In the genomic region with DNA sequence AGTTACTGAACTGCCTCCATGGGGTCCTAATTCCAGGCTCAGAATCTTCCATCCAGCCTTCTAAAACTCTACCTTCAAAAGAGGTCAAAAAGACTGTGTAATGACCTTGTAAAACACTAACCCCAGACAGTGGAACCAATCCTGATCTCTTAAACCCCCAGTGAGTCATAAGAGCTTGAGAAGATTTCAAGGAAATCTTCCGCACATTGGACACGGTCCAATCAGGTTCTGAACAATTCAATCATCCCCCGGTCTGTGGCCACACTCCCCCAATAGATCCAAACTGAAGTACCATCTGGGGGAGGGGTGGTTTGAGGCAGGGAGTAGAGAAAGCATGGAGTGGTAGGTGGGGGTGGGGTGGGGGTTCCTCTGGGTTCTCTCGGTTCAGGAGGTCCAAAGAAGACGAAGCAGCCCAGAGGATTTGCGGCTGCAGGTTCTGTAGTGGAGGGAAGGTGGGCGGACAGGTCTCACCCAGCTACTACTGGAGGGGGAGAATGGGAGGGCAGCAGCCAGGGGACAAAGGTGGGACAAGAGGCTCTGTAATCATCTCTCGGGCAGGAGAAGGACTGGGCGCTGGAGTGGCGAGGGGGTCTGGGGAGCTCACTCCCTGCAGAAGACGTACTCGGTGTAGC, we compare ENCODE assay signal across 8 cellular contexts. TPM values are rescaled to one million over a fixed set of nuclear protein-coding genes. Genes with fewer than 3 reads are reported as not detected.
DNase-seq lines count a peak whose midpoint lies in the region; ATAC-seq and TF ChIP-seq lines count a peak whose summit lies in the region.

No MANE protein-coding gene starts in this region.

- intact Hi-C loops in HCT116 (cut with micrococcal nuclease) = no loop called here

- H4K20me1 ChIP-seq in HCT116 (ENCODE audit: insufficient read depth) = no peaks in the 10 kb centered on the region

- H3K79me2 ChIP-seq in HCT116 (ENCODE audit: insufficient read depth, low read length) = no peaks in the 10 kb centered on the region

- no peak overlapping the region for H3K9ac ChIP-seq in HCT116 (ENCODE audit: low read length)
- peak overlapping the region; percentile 68 to 84 (median 78) for H3K9ac ChIP-seq in skeletal muscle tissue (ENCODE audit: low read depth in 1 of 3, low read length in 3 of 3)

- H3K9me2 ChIP-seq in HCT116 (ENCODE audit: insufficient read depth) = no peaks in the 10 kb centered on the region

- H3K4me2 ChIP-seq in HCT116 (ENCODE audit: low read length) = peak overlapping the region; percentile 90

- H3K4me3 Mint-ChIP-seq in glutamatergic neuron (ENCODE audit: unreplicated experiment) = peak overlapping the region; percentile 92

- DNase-seq in HCT116 (ENCODE audit: low read depth, low spot score) (no peak), WERI-Rb-1 (no peak), glutamatergic neuron (no peak), occipital lobe (lab: John Stamatoyannopoulos, UW) (no peak), NCI-H446 (lab: John Stamatoyannopoulos, UW) (no peak), DMS114 treated with DMSO at 0.1 percent for 48 hours (lab: John Stamatoyannopoulos, UW; ENCODE audit: unreplicated experiment) (no peak)

- H3K27me3 Mint-ChIP-seq in glutamatergic neuron (ENCODE audit: unreplicated experiment) = peaks cover 5% of the 10 kb centered on the region

- RAD21 ChIA-PET in HCT116 (lab: Charles Lee; ENCODE audit: low non-redundant PET in 1 of 2, low total read pairs in 2 of 2, uncharacterized antibody in 2 of 2, unreplicated experiment in 2 of 2) = no interaction called here

- POLR2A ChIA-PET in HCT116 (lab: Charles Lee) = no interaction called here

- no peaks in the 10 kb centered on the region for H3K9me3 ChIP-seq in HCT116 (ENCODE audit: control insufficient read depth in 1 of 2, insufficient read depth in 1 of 2, low read depth in 1 of 2, low read length in 2 of 2)
- no peaks in the 10 kb centered on the region for H3K9me3 ChIP-seq in WERI-Rb-1 (ENCODE audit: severe bottlenecking)
- H3K9me3 ChIP-seq in skeletal muscle tissue (ENCODE audit: control insufficient read depth in 3 of 3, low read length in 3 of 3) = no peaks in the 10 kb centered on the region

- H3K36me3 ChIP-seq in HCT116 (ENCODE audit: control insufficient read depth in 1 of 2, insufficient read depth in 2 of 2, low read length in 2 of 2) (no peaks in the 10 kb centered on the region), WERI-Rb-1 (no peaks in the 10 kb centered on the region), skeletal muscle tissue (ENCODE audit: control insufficient read depth in 3 of 3, insufficient read depth in 3 of 3, low read length in 3 of 3) (no peaks in the 10 kb centered on the region)

- H2AFZ ChIP-seq in HCT116 (ENCODE audit: low read depth, low read length, poor library complexity, severe bottlenecking) = no peak overlapping the region

- no peaks in the 10 kb centered on the region for H3K36me3 Mint-ChIP-seq in glutamatergic neuron (ENCODE audit: unreplicated experiment)

- no peak for TF ChIP-seq RAD21 in HCT116 (IDR thresholded peaks at IDR 0.05; ENCODE audit: low read depth)

- CTCF ChIA-PET in HCT116 (lab: Charles Lee) = interaction anchor here (1.1 kb wide), 1 partner anchor 62 kb away, joined by 3 read pairs; no protein-coding TSS in a partner anchor

- BruUV-seq in HCT116 (replicated peaks; lab: Mats Ljungman, UMichigan) = no TSS peak

- ATAC-seq in HCT116 (no peak), GM21423 (IDR thresholded peaks at IDR 0.05; ENCODE audit: unreplicated experiment) (no peak)

- TF ChIP-seq CTCF in HCT116 (IDR thresholded peaks at IDR 0.05 in 2 of 3, conservative IDR thresholded peaks at IDR 0.05 in 1 of 3; ENCODE audit: borderline replicate concordance in 1 of 3, insufficient read depth in 1 of 3, low read depth in 2 of 3, low read length in 2 of 3) (no peak), WERI-Rb-1 (IDR thresholded peaks at IDR 0.05; ENCODE audit: low read depth, low read length) (no peak), glutamatergic neuron (IDR thresholded peaks at IDR 0.05; ENCODE audit: partially characterized antibody, unreplicated experiment) (no peak)

- H3K4me1 ChIP-seq in HCT116 (ENCODE audit: control insufficient read depth in 1 of 2, insufficient read depth in 2 of 2, low read length in 2 of 2) = peaks cover 0 to 14% of the 10 kb centered on the region in 2 experiments; a peak in 1 of 4 replicates
- H3K4me1 ChIP-seq in skeletal muscle tissue (ENCODE audit: control insufficient read depth in 3 of 3, insufficient read depth in 3 of 3, low read length in 3 of 3) = peaks cover 14 to 22% (median 15%) of the 10 kb centered on the region in 3 donors

- H3K27me3 ChIP-seq in HCT116 (ENCODE audit: insufficient read depth, low read length) (peaks cover 36% of the 10 kb centered on the region; the same call in 1 of the 2 replicates), WERI-Rb-1 (ENCODE audit: insufficient read depth, low read depth, severe bottlenecking) (no peaks in the 10 kb centered on the region), skeletal muscle tissue (ENCODE audit: control insufficient read depth in 3 of 3, insufficient read depth in 3 of 3, low read length in 3 of 3) (peaks cover 0 to 13% (median 10%) of the 10 kb centered on the region in 3 donors)

- TF ChIP-seq POLR2A in HCT116 (IDR thresholded peaks at IDR 0.05; ENCODE audit: borderline replicate concordance, extremely low read depth, insufficient read depth, insufficient read length) = no peak

- peaks cover 5% of the 10 kb centered on the region for H3K9me3 Mint-ChIP-seq in glutamatergic neuron (ENCODE audit: unreplicated experiment)

- peaks cover 21% of the 10 kb centered on the region for H3K4me1 Mint-ChIP-seq in glutamatergic neuron (ENCODE audit: low read depth, unreplicated experiment)

- H3K27ac ChIP-seq in HCT116 (ENCODE audit: low read depth, low read length) (no peak overlapping the region), WERI-Rb-1 (no peak overlapping the region), skeletal muscle tissue (ENCODE audit: low read depth, low read length) (peak overlapping the region; percentile 78)

- H3K4me3 ChIP-seq in HCT116 (replicated peaks in 1 of 2; ENCODE audit: low read depth in 1 of 2, low read length in 2 of 2) (no peak overlapping the region), WERI-Rb-1 (ENCODE audit: low read depth, low read length) (peak overlapping the region; percentile 69), skeletal muscle tissue (ENCODE audit: low read length in 3 of 3) (peak overlapping the region; percentile 75 to 87 (median 80))

- H3K27ac Mint-ChIP-seq in glutamatergic neuron (ENCODE audit: unreplicated experiment) = peak overlapping the region; percentile 59

TF ChIP-seq in HCT116, 20 proteins besides CTCF, POLR2A, EP300 and RAD21 (continues in another document):
- TF ChIP-seq EZH2phosphoT487 (IDR thresholded peaks at IDR 0.05; ENCODE audit: borderline replicate concordance) (no peak), POLR2AphosphoS5 (IDR thresholded peaks at IDR 0.05; ENCODE audit: low read depth, low read length) (no peak), SP1 (IDR thresholded peaks at IDR 0.05; ENCODE audit: low read depth) (no peak)
- TF ChIP-seq, protein P1, sequence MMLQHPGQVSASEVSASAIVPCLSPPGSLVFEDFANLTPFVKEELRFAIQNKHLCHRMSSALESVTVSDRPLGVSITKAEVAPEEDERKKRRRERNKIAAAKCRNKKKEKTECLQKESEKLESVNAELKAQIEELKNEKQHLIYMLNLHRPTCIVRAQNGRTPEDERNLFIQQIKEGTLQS (IDR thresholded peaks at IDR 0.05) = no peak
- TF ChIP-seq, protein P2, sequence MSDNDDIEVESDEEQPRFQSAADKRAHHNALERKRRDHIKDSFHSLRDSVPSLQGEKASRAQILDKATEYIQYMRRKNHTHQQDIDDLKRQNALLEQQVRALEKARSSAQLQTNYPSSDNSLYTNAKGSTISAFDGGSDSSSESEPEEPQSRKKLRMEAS (IDR thresholded peaks at IDR 0.05) = no peak
- TF ChIP-seq, protein P3, sequence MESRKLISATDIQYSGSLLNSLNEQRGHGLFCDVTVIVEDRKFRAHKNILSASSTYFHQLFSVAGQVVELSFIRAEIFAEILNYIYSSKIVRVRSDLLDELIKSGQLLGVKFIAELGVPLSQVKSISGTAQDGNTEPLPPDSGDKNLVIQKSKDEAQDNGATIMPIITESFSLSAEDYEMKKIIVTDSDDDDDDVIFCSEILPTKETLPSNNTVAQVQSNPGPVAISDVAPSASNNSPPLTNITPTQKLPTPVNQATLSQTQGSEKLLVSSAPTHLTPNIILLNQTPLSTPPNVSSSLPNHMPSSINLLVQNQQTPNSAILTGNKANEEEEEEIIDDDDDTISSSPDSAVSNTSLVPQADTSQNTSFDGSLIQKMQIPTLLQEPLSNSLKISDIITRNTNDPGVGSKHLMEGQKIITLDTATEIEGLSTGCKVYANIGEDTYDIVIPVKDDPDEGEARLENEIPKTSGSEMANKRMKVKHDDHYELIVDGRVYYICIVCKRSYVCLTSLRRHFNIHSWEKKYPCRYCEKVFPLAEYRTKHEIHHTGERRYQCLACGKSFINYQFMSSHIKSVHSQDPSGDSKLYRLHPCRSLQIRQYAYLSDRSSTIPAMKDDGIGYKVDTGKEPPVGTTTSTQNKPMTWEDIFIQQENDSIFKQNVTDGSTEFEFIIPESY (IDR thresholded peaks at IDR 0.05; ENCODE audit: extremely low read depth, insufficient replicate concordance, low read length) = no peak

RNA-seq across cellular contexts. Expression of a gene that starts 1.5 kb away (rescaled TPM):
- total RNA-seq in HCT116 (2021; ENCODE audit: unreplicated experiment) (1.9 TPM), glutamatergic neuron (ENCODE audit: unreplicated experiment) (11.3 TPM), skeletal muscle tissue (134 TPM), occipital lobe (170 TPM)
- 0.27 and 0.38 TPM in 2 replicates for polyA plus RNA-seq in HCT116 (2012)

Comparison
In these comparisons a context has a peak if more than half of its experiments do, and no peak if none do; other contexts are left out.
1. H3K4me3 ChIP-seq: peak in WERI-Rb-1 (single experiment) and skeletal muscle tissue (3 of 3); none in HCT116 (0 of 2).
2. RNA of a gene that starts 1.5 kb away (total RNA-seq): 170 TPM in occipital lobe (single experiment) and 134 TPM in skeletal muscle tissue (single experiment); 11.3 TPM in glutamatergic neuron (single experiment) and 1.9 TPM in HCT116 (single experiment); every median in the first group is over 10 times any median in the second.